22 cellular contexts compared by ENCODE assay signal in genomic region chr3:134922866-134923265, GRCh38.
"Had no signal": no experiment of that assay in that cellular context is flagged by ENCODE, and none has a peak within 500 bp of the region (broad histone marks: within the 10 kb centered on the region; RNA-seq: fewer than 3 reads in every experiment).

No MANE protein-coding gene starts in this region.

- H3K36me3 ChIP-seq: gastrocnemius medialis, heart left ventricle, neutrophil, pancreas, right atrium auricular region, thoracic aorta, tibial nerve, upper lobe of left lung had no signal

- H3K27me3 ChIP-seq: dorsolateral prefrontal cortex, gastrocnemius medialis, heart left ventricle, hepatocyte, neutrophil, pancreas, right atrium auricular region, tibial nerve, upper lobe of left lung had no signal

- H3K4me3 ChIP-seq: dorsolateral prefrontal cortex, gastrocnemius medialis, heart left ventricle, hepatocyte, lung, pancreas, right atrium auricular region, thoracic aorta, tibial nerve, upper lobe of left lung had no signal

- ATAC-seq: esophagus mucosa; gastrocnemius medialis; heart left ventricle; left lobe of liver; natural killer cell; pancreas; sciatic nerve; stimulated activated memory B cell treated with anti-CD40 and anti-IgM and Interleukin-4, amounts not matched to agents 10 μg/mL and 1 μg/mL and 100 μg/mL, for 72 hours had no signal

- H3K27ac ChIP-seq: dorsolateral prefrontal cortex, epithelial cell of prostate, gastrocnemius medialis, heart left ventricle, hepatocyte, neutrophil, pancreas, right atrium auricular region, thoracic aorta, tibial nerve, upper lobe of left lung had no signal

- H3K9me3 ChIP-seq: gastrocnemius medialis, neutrophil, pancreas had no signal

- H3K4me1 ChIP-seq: gastrocnemius medialis, heart left ventricle, pancreas, right atrium auricular region, tibial nerve, upper lobe of left lung had no signal

- DNase-seq: dorsolateral prefrontal cortex; effector CD4-positive, alpha-beta T cell; endodermal cell; foreskin fibroblast; gastrocnemius medialis; heart left ventricle; kidney; natural killer cell; pancreas; stimulated activated CD4-positive, alpha-beta T cell treated with anti-CD3 and anti-CD28 coated beads, Interleukin-4, amount 100 ng/mL, for 4 hours; upper lobe of left lung had no signal

- H3K4me2 ChIP-seq: hepatocyte had no signal

- H2AFZ ChIP-seq: hepatocyte had no signal
